In genomic region chr16:61581417-61582046, GRCh38 we compare ENCODE assay signal across 15 cellular contexts.
A peak's percentile ranks its signal among the peaks of the same experiment; 100 is the strongest.
DNase-seq lines count a peak whose midpoint lies in the region; ATAC-seq and TF ChIP-seq lines count a peak whose summit lies in the region.
"Had no signal": no experiment of that assay in that cellular context is flagged by ENCODE, and none has a peak within 500 bp of the region (broad histone marks: within the 10 kb centered on the region; RNA-seq: fewer than 3 reads in every experiment).

No MANE protein-coding gene starts in this region.

- peak; percentile 13 for DNase-seq in activated T-cell treated with anti-CD3 and anti-CD28 coated beads, Interleukin-2, amount 50 U/mL, for 24 hours
- DNase-seq in activated T-cell treated with anti-CD3 and anti-CD28 coated beads for 4 hours, result no peak
- DNase-seq in central memory CD8-positive, alpha-beta T cell (ENCODE audit: low spot score in 2 of 2), result no peak
- DNase-seq in lower lobe of right lung, result peak; percentile 28
- peak; percentile 54 for DNase-seq in upper lobe of right lung
- no peak for DNase-seq in stimulated activated CD4-positive, alpha-beta T cell treated with anti-CD3 and anti-CD28 coated beads, Interleukin-2, amount 100 ng/mL, for 24 hours
- no peak for DNase-seq in effector CD4-positive, alpha-beta T cell
- DNase-seq: 8988T; AML-193; Caco-2; CD8-positive, alpha-beta memory T cell; DND-41; GDM1 had no signal

- H3K9me3 ChIP-seq in lower lobe of right lung (no peaks in the 10 kb centered on the region), upper lobe of right lung (no peaks in the 10 kb centered on the region)
- H3K9me3 ChIP-seq: Caco-2 had no signal

- ATAC-seq in central memory CD8-positive, alpha-beta T cell (replicated peaks; ENCODE audit: extremely low read depth, poor library complexity, severe bottlenecking), result peak; percentile 24
- ATAC-seq in lower lobe of right lung (no peak), upper lobe of right lung (peak; percentile 39)
- ATAC-seq: HCT116 had no signal

- H3K36me3 ChIP-seq in lower lobe of right lung (no peaks in the 10 kb centered on the region), upper lobe of right lung (no peaks in the 10 kb centered on the region)
- H3K36me3 ChIP-seq: BLaER1 had no signal

- no peak for TF ChIP-seq CTCF in lower lobe of right lung (IDR thresholded peaks at IDR 0.05)
- no peak for TF ChIP-seq CTCF in upper lobe of right lung (IDR thresholded peaks at IDR 0.05)

- H3K27me3 Mint-ChIP-seq in activated T-cell treated with anti-CD3 and anti-CD28 coated beads, Interleukin-2, amount 50 U/mL, for 24 hours, result no peaks in the 10 kb centered on the region
- H3K27me3 Mint-ChIP-seq in central memory CD8-positive, alpha-beta T cell, result no peaks in the 10 kb centered on the region
- H3K27me3 Mint-ChIP-seq: CD8-positive, alpha-beta memory T cell had no signal

- H3K36me3 Mint-ChIP-seq in activated T-cell treated with anti-CD3 and anti-CD28 coated beads, Interleukin-2, amount 50 U/mL, for 24 hours (ENCODE audit: low read depth), result no peaks in the 10 kb centered on the region
- H3K36me3 Mint-ChIP-seq in central memory CD8-positive, alpha-beta T cell (ENCODE audit: insufficient read depth), result peaks cover 2% of the 10 kb centered on the region
- H3K36me3 Mint-ChIP-seq: CD8-positive, alpha-beta memory T cell had no signal

- H3K4me3 Mint-ChIP-seq in activated T-cell treated with anti-CD3 and anti-CD28 coated beads, Interleukin-2, amount 50 U/mL, for 24 hours, result no peak overlapping the region
- no peak overlapping the region for H3K4me3 Mint-ChIP-seq in central memory CD8-positive, alpha-beta T cell
- H3K4me3 Mint-ChIP-seq: CD8-positive, alpha-beta memory T cell had no signal

- H3K4me1 Mint-ChIP-seq in activated T-cell treated with anti-CD3 and anti-CD28 coated beads, Interleukin-2, amount 50 U/mL, for 24 hours (ENCODE audit: low read depth), result no peaks in the 10 kb centered on the region
- H3K4me1 Mint-ChIP-seq in central memory CD8-positive, alpha-beta T cell, result no peaks in the 10 kb centered on the region
- H3K4me1 Mint-ChIP-seq: CD8-positive, alpha-beta memory T cell had no signal

- H3K27me3 ChIP-seq in lower lobe of right lung (ENCODE audit: low read depth) (no peaks in the 10 kb centered on the region), upper lobe of right lung (no peaks in the 10 kb centered on the region)
- H3K27me3 ChIP-seq: BLaER1 had no signal

- H3K27ac ChIP-seq in lower lobe of right lung (no peak overlapping the region), upper lobe of right lung (no peak overlapping the region)
- H3K27ac ChIP-seq: BLaER1 had no signal

- H3K9me3 Mint-ChIP-seq in activated T-cell treated with anti-CD3 and anti-CD28 coated beads, Interleukin-2, amount 50 U/mL, for 24 hours, result peaks cover 23% of the 10 kb centered on the region
- peaks cover 27% of the 10 kb centered on the region for H3K9me3 Mint-ChIP-seq in central memory CD8-positive, alpha-beta T cell

- H3K4me3 ChIP-seq in lower lobe of right lung (no peak overlapping the region), upper lobe of right lung (no peak overlapping the region)
- H3K4me3 ChIP-seq: BLaER1 had no signal

- intact Hi-C loops in lower lobe of right lung (cut with DNase I), result no loop called here
- intact Hi-C loops in upper lobe of right lung (cut with DNase I), result no loop called here

- no peaks in the 10 kb centered on the region for H3K4me1 ChIP-seq in lower lobe of right lung
- H3K4me1 ChIP-seq in upper lobe of right lung, result no peaks in the 10 kb centered on the region
- H3K4me1 ChIP-seq: Caco-2 had no signal

- H3K27ac Mint-ChIP-seq in activated T-cell treated with anti-CD3 and anti-CD28 coated beads, Interleukin-2, amount 50 U/mL, for 24 hours, result no peak overlapping the region
- no peak overlapping the region for H3K27ac Mint-ChIP-seq in central memory CD8-positive, alpha-beta T cell (ENCODE audit: low read depth)
- H3K27ac Mint-ChIP-seq: CD8-positive, alpha-beta memory T cell had no signal

Comparison
In these comparisons a context has a peak if more than half of its experiments do, and no peak if none do; other contexts are left out.
1. DNase-seq: peak in activated T-cell treated with anti-CD3 and anti-CD28 coated beads, Interleukin-2, amount 50 U/mL, for 24 hours (single experiment), lower lobe of right lung (single experiment) and upper lobe of right lung (single experiment); none in activated T-cell treated with anti-CD3 and anti-CD28 coated beads for 4 hours (single experiment), central memory CD8-positive, alpha-beta T cell (0 of 2), stimulated activated CD4-positive, alpha-beta T cell treated with anti-CD3 and anti-CD28 coated beads, Interleukin-2, amount 100 ng/mL, for 24 hours (0 of 2) and effector CD4-positive, alpha-beta T cell (single experiment).
2. ATAC-seq: peak in central memory CD8-positive, alpha-beta T cell (single experiment) and upper lobe of right lung (single experiment); none in lower lobe of right lung (0 of 2).